Comparison of ENCODE assay signal across 1 cellular context in genomic region chr17:32927724-32928526, GRCh38.
TF ChIP-seq lines count a peak whose summit lies in the region.

Gene TMEM98, plus strand, starts transcription at chr17:32928153. Its CDS starts 3,376 bp downstream, at chr17:32931529.

TF ChIP-seq in K562, 482 proteins besides CTCF, POLR2A, EP300 and RAD21 (continued from another document and continues in another):
- TF ChIP-seq CUX1 (CRISPR knock-in tag; IDR thresholded peaks at IDR 0.05) (no peak), ZNF140 (CRISPR knock-in tag; IDR thresholded peaks at IDR 0.05) (no peak), KDM4B (IDR thresholded peaks at IDR 0.05; ENCODE audit: borderline replicate concordance in 2 of 2, low read depth in 1 of 2) (no peak), ZBTB2 (IDR thresholded peaks at IDR 0.05) (no peak), MCM7 (IDR thresholded peaks at IDR 0.05) (no peak), ZNF239 (CRISPR knock-in tag; IDR thresholded peaks at IDR 0.05) (no peak), TEAD2 (tag; IDR thresholded peaks at IDR 0.05) (no peak), ID3 (CRISPR knock-in tag; IDR thresholded peaks at IDR 0.05) (no peak), ID3 (tag; IDR thresholded peaks at IDR 0.05) (no peak), E2F5 (CRISPR knock-in tag; IDR thresholded peaks at IDR 0.05) (no peak), RB1 (IDR thresholded peaks at IDR 0.05; ENCODE audit: low read depth) (0 out of 2 replicates have a peak, but pooled peaks have one; percentile 19), CCAR2 (IDR thresholded peaks at IDR 0.05; ENCODE audit: low read depth, low read length) (no peak), ELK3 (CRISPR knock-in tag; IDR thresholded peaks at IDR 0.05) (no peak), PKNOX1 (IDR thresholded peaks at IDR 0.05) (no peak), ZNF431 (CRISPR knock-in tag; IDR thresholded peaks at IDR 0.05) (no peak), ZNF586 (CRISPR knock-in tag; conservative IDR thresholded peaks at IDR 0.05) (no peak), EZH2 (IDR thresholded peaks at IDR 0.05; ENCODE audit: borderline replicate concordance, low read depth, low read length) (no peak), UBTF (IDR thresholded peaks at IDR 0.05; ENCODE audit: borderline replicate concordance in 1 of 2, low read depth in 2 of 2, low read length in 2 of 2) (peak in 1 of 2 experiments; percentile 60; a peak in 1 of 4 replicates), PML (IDR thresholded peaks at IDR 0.05; ENCODE audit: low read length) (no peak), HDAC1 (IDR thresholded peaks at IDR 0.05) (no peak), AFF1 (IDR thresholded peaks at IDR 0.05; ENCODE audit: low read depth in 1 of 2, partially characterized antibody in 2 of 2) (no peak), PHF8 (IDR thresholded peaks at IDR 0.05; ENCODE audit: borderline replicate concordance, low read length) (peak; percentile 38; the same call in 1 of the 2 replicates), KDM2B (CRISPR knock-in tag; IDR thresholded peaks at IDR 0.05) (0 out of 2 replicates have a peak, but pooled peaks have one; percentile 34), ZNF324 (CRISPR knock-in tag; IDR thresholded peaks at IDR 0.05) (no peak), E2F6 (IDR thresholded peaks at IDR 0.05; ENCODE audit: borderline replicate concordance in 1 of 2, extremely low read depth in 1 of 2, insufficient read depth in 1 of 2, insufficient read length in 1 of 2, low read depth in 1 of 2, low read length in 1 of 2, poor library complexity in 1 of 2, severe bottlenecking in 1 of 2) (peak in 1 of 2 experiments; percentile 56), RREB1 (CRISPR knock-in tag; IDR thresholded peaks at IDR 0.05) (no peak), ZNF384 (IDR thresholded peaks at IDR 0.05; ENCODE audit: low read depth, low read length) (no peak)
